ENCODE assay signal across 19 cellular contexts in genomic region chr12:95351745-95352144, GRCh38.
DNase-seq lines count a peak whose midpoint lies in the region; ATAC-seq and TF ChIP-seq lines count a peak whose summit lies in the region.
"Had no signal": no experiment of that assay in that cellular context is flagged by ENCODE, and none has a peak within 500 bp of the region (broad histone marks: within the 10 kb centered on the region; RNA-seq: fewer than 3 reads in every experiment).

No MANE protein-coding gene starts in this region.

- no peaks in the 10 kb centered on the region for H3K36me3 ChIP-seq in right atrium auricular region
- H3K36me3 ChIP-seq: esophagus muscularis mucosa, thoracic aorta, WERI-Rb-1 had no signal

- H3K27ac Mint-ChIP-seq in effector memory CD8-positive, alpha-beta T cell = no peak overlapping the region
- H3K27ac Mint-ChIP-seq: activated naive CD8-positive, alpha-beta T cell treated with anti-CD3 and anti-CD28 coated beads, Interleukin-2, amount 10 ng/mL, durations not matched to agents 7 days and 5 days; activated T-helper 1 cell treated with anti-CD3 and anti-CD28 coated beads, Interleukin-12 subunit alpha, Interleukin-12 subunit beta, Interleukin-2, Interleukin-4 antibody, amounts not matched to agents 30 ng/mL and 10 ng/mL and 1 ng/mL, durations not matched to agents 14 hours and 24 hours and 36 hours; CD4-positive, alpha-beta memory T cell; progenitor cell of endocrine pancreas had no signal

- no peak overlapping the region for H3K27ac ChIP-seq in right atrium auricular region
- H3K27ac ChIP-seq: esophagus muscularis mucosa, thoracic aorta, WERI-Rb-1 had no signal

- peaks cover 1% of the 10 kb centered on the region for H3K36me3 Mint-ChIP-seq in effector memory CD8-positive, alpha-beta T cell (ENCODE audit: insufficient read depth)
- H3K36me3 Mint-ChIP-seq: activated naive CD8-positive, alpha-beta T cell treated with anti-CD3 and anti-CD28 coated beads, Interleukin-2, amount 10 ng/mL, durations not matched to agents 7 days and 5 days; CD4-positive, alpha-beta memory T cell had no signal

- intact Hi-C loops in Right ventricle myocardium superior (cut with DNase I) = no loop called here

- H3K4me3 Mint-ChIP-seq in effector memory CD8-positive, alpha-beta T cell = no peak overlapping the region
- H3K4me3 Mint-ChIP-seq: activated naive CD8-positive, alpha-beta T cell treated with anti-CD3 and anti-CD28 coated beads, Interleukin-2, amount 10 ng/mL, durations not matched to agents 7 days and 5 days; activated T-helper 1 cell treated with anti-CD3 and anti-CD28 coated beads, Interleukin-12 subunit alpha, Interleukin-12 subunit beta, Interleukin-2, Interleukin-4 antibody, amounts not matched to agents 30 ng/mL and 10 ng/mL and 1 ng/mL, durations not matched to agents 14 hours and 24 hours and 36 hours; CD4-positive, alpha-beta memory T cell had no signal

- no peaks in the 10 kb centered on the region for H3K27me3 ChIP-seq in right atrium auricular region
- H3K27me3 ChIP-seq: esophagus muscularis mucosa had no signal

- peaks cover 10 to 31% of the 10 kb centered on the region in 2 donors for H3K27me3 Mint-ChIP-seq in effector memory CD8-positive, alpha-beta T cell
- H3K27me3 Mint-ChIP-seq: progenitor cell of endocrine pancreas had no signal

- peak; percentile 64 for DNase-seq in Right ventricle myocardium superior
- DNase-seq in right atrium auricular region (ENCODE audit: low spot score) = no peak
- DNase-seq in choroid plexus epithelial cell (ENCODE audit: low read depth) = peak; percentile 22
- peak; percentile 18 for DNase-seq in iPS-NIHi7 (ENCODE audit: extremely low spot score)
- DNase-seq in activated CD4-positive, alpha-beta T cell treated with anti-CD3 and anti-CD28 coated beads for 1 hour = no peak
- DNase-seq in Kasumi-1 (lab: John Stamatoyannopoulos, UW) = no peak
- no peak for DNase-seq in pons (ENCODE audit: low spot score)
- no peak for DNase-seq in effector memory CD8-positive, alpha-beta T cell
- DNase-seq: activated CD8-positive, alpha-beta memory T cell treated with anti-CD3 and anti-CD28 coated beads for 24 hours; activated naive CD8-positive, alpha-beta T cell treated with anti-CD3 and anti-CD28 coated beads, Interleukin-2, amount 10 ng/mL, durations not matched to agents 7 days and 5 days; CD4-positive, alpha-beta memory T cell; mammary epithelial cell; NCI-H1417 treated with DMSO at 0.1 percent for 48 hours; NCI-H2227 treated with DMSO at 0.1 percent for 48 hours; WERI-Rb-1 had no signal

- no peaks in the 10 kb centered on the region for H3K4me1 Mint-ChIP-seq in effector memory CD8-positive, alpha-beta T cell (ENCODE audit: low read depth in 2 of 2)
- H3K4me1 Mint-ChIP-seq: activated naive CD8-positive, alpha-beta T cell treated with anti-CD3 and anti-CD28 coated beads, Interleukin-2, amount 10 ng/mL, durations not matched to agents 7 days and 5 days; CD4-positive, alpha-beta memory T cell had no signal

- H3K4me3 ChIP-seq in right atrium auricular region (no peak overlapping the region), choroid plexus epithelial cell (ENCODE audit: low read depth, low read length) (no peak overlapping the region)
- H3K4me3 ChIP-seq: esophagus muscularis mucosa, thoracic aorta had no signal

- H3K4me1 ChIP-seq in right atrium auricular region = no peaks in the 10 kb centered on the region

- H3K9me3 ChIP-seq in right atrium auricular region = no peaks in the 10 kb centered on the region
- H3K9me3 ChIP-seq: esophagus muscularis mucosa, thoracic aorta had no signal

- peak; percentile 93 for ATAC-seq in Right ventricle myocardium superior (ENCODE audit: poor library complexity)
- ATAC-seq in effector memory CD8-positive, alpha-beta T cell (replicated peaks) = no peak

- peaks cover 0 to 1% of the 10 kb centered on the region in 2 donors for H3K9me3 Mint-ChIP-seq in effector memory CD8-positive, alpha-beta T cell
- H3K9me3 Mint-ChIP-seq: activated naive CD8-positive, alpha-beta T cell treated with anti-CD3 and anti-CD28 coated beads, Interleukin-2, amount 10 ng/mL, durations not matched to agents 7 days and 5 days; activated T-helper 1 cell treated with anti-CD3 and anti-CD28 coated beads, Interleukin-12 subunit alpha, Interleukin-12 subunit beta, Interleukin-2, Interleukin-4 antibody, amounts not matched to agents 30 ng/mL and 10 ng/mL and 1 ng/mL, durations not matched to agents 14 hours and 24 hours and 36 hours had no signal

- TF ChIP-seq CTCF in right atrium auricular region (IDR thresholded peaks at IDR 0.05) (peak in 1 of 2 donors; percentile 23), choroid plexus epithelial cell (conservative IDR thresholded peaks at IDR 0.05; ENCODE audit: low read depth, low read length) (no peak)

Comparison
In these comparisons a context has a peak if more than half of its experiments do, and no peak if none do; other contexts are left out.
1. DNase-seq: peak in Right ventricle myocardium superior (single experiment), choroid plexus epithelial cell (single experiment) and iPS-NIHi7 (single experiment); none in right atrium auricular region (single experiment), activated CD4-positive, alpha-beta T cell treated with anti-CD3 and anti-CD28 coated beads for 1 hour (single experiment), Kasumi-1 (0 of 2), pons (single experiment) and effector memory CD8-positive, alpha-beta T cell (0 of 3).